ENCODE assay signal across 7 cellular contexts in genomic region chr1:1324524-1325287, GRCh38. TPM values are rescaled to one million over a fixed set of nuclear protein-coding genes. Genes with fewer than 3 reads are reported as not detected.
DNase-seq lines count a peak whose midpoint lies in the region; ATAC-seq, FAIRE-seq and TF ChIP-seq lines count a peak whose summit lies in the region.

TSS of gene CPTP (plus strand) at chr1:1324802. CDS start at chr1:1326911, 2,109 bp downstream.
TSS of gene INTS11 (minus strand) at chr1:1324660. CDS start at chr1:1324608, 52 bp downstream.

- peaks cover 67% of the 10 kb centered on the region for H4K20me1 ChIP-seq in astrocyte (ENCODE audit: insufficient read depth, low read length)

- no peak for TF ChIP-seq CTCF in astrocyte (IDR thresholded peaks at IDR 0.05; ENCODE audit: insufficient read depth, low read depth, low read length)

- peaks cover 68% of the 10 kb centered on the region for H3K79me2 ChIP-seq in astrocyte (ENCODE audit: insufficient read depth, low read length)

- H3K4me3 ChIP-seq in astrocyte (ENCODE audit: insufficient read depth, low read depth, low read length) = peak within 1 kb of the TSS; percentile 82

- peaks cover 18% of the 10 kb centered on the region for H3K4me1 Mint-ChIP-seq in astrocyte (ENCODE audit: low read depth, unreplicated experiment)

- H3K27ac ChIP-seq in astrocyte (ENCODE audit: low read depth, low read length) = peak within 1 kb of the TSS; percentile 77

- TF ChIP-seq POLR2A in GM15510 (IDR thresholded peaks at IDR 0.05; ENCODE audit: borderline replicate concordance, extremely low read depth, insufficient read length) = peak; percentile 95

- peak within 1 kb of the TSS; percentile 94 for H3K9ac ChIP-seq in astrocyte (ENCODE audit: low read length)

- no peaks in the 10 kb centered on the region for H3K27me3 ChIP-seq in astrocyte (ENCODE audit: insufficient read depth, low read length)

- H3K4me2 ChIP-seq in astrocyte (ENCODE audit: low read length) = peak within 1 kb of the TSS; percentile 98

- peaks cover 28% of the 10 kb centered on the region for H3K4me1 ChIP-seq in astrocyte (ENCODE audit: insufficient read depth, low read length)

- H3K27ac Mint-ChIP-seq in astrocyte (ENCODE audit: unreplicated experiment) = peak within 1 kb of the TSS; percentile 79

- H3K9me3 ChIP-seq in astrocyte (ENCODE audit: insufficient read depth, low read depth, low read length) = no peaks in the 10 kb centered on the region

- peak; percentile 87 for ATAC-seq in HG02798 (IDR thresholded peaks at IDR 0.05; ENCODE audit: poor library complexity, unreplicated experiment)

- H3K27me3 Mint-ChIP-seq in astrocyte (ENCODE audit: low read depth, unreplicated experiment) = no peaks in the 10 kb centered on the region

- H3K4me3 Mint-ChIP-seq in astrocyte (ENCODE audit: unreplicated experiment) = peak within 1 kb of the TSS; percentile 90

- H3K36me3 Mint-ChIP-seq in astrocyte (ENCODE audit: low read depth, unreplicated experiment) = no peaks in the 10 kb centered on the region

- DNase-seq in NCI-H146 (lab: John Stamatoyannopoulos, UW) (peak; percentile 87), T-helper 22 cell (ENCODE audit: low read depth) (peak; percentile 92), astrocyte (ENCODE audit: low read depth) (peak; percentile 48), hepatic stellate cell (ENCODE audit: low spot score) (peak; percentile 99), retina (peak; percentile 87)

- FAIRE-seq in astrocyte (lab: Jason Lieb, UNC) = no peak

- peak within 1 kb of the TSS; percentile 63 for H2AFZ ChIP-seq in astrocyte (ENCODE audit: low read depth, low read length)

- no peaks in the 10 kb centered on the region for H3K36me3 ChIP-seq in astrocyte (ENCODE audit: insufficient read depth, low read length)

- no peaks in the 10 kb centered on the region for H3K9me3 Mint-ChIP-seq in astrocyte (ENCODE audit: unreplicated experiment)

RNA-seq across cellular contexts. Expression of gene CPTP, which starts in this region (rescaled TPM):
- 25.6 and 28.5 TPM in 2 replicates for total RNA-seq in astrocyte

RNA-seq across cellular contexts. Expression of gene INTS11, which starts in this region (rescaled TPM):
- 75.9 and 84.8 TPM in 2 replicates for total RNA-seq in astrocyte

Comparison
In these comparisons a context has a peak if more than half of its experiments do, and no peak if none do; other contexts are left out.
1. Peak in every context shown above with its lines: DNase-seq, ATAC-seq, H3K4me3 ChIP-seq and H3K27ac ChIP-seq.
2. DNase-seq: peak in every context shown above with its lines; median percentile 99 in hepatic stellate cell; 92 in T-helper 22 cell; 87 in NCI-H146; 87 in retina; 48 in astrocyte.